Comparison of ENCODE assay signal across 1 cellular context in the genomic region with DNA sequence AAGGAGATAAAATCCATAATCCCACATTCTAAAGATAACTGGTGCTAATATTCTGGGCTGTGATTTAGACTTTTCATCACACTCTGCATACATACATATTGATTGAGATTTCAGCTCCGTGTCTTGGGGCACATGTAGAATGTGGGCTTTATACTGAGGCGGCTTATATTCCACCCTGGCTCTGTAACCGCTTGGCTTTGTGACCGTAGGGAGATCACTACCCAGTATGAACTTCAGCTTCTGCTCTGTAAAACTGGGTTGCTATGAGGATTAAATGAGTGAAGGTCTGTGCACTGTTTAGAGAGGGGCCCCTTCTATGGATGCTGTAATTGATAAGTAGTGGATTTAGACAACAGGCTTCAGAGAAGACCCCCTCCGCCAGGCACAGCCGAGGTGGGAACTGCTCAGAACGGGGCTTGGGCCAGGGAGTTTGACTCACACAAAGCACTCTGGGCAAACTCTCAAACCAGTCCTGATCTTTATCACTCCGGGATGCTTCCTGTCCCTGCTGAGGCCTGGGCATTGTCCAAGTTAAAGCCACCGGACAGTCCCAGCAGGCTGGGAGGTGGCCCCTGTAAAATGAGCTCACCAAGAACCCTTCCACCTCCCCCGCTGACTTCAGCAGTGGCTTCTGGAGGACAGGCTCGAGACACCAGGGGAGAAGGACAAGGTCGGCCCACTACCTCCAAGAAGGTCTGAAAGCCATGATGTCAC.
A peak's percentile ranks its signal among the peaks of the same experiment; 100 is the strongest.
TF ChIP-seq lines count a peak whose summit lies in the region.

No MANE protein-coding gene starts in this region.

TF ChIP-seq in HepG2, 621 proteins besides CTCF, POLR2A, EP300 and RAD21 (continued from another document and continues in another):
- no peak for TF ChIP-seq TFDP2 (CRISPR knock-in tag; IDR thresholded peaks at IDR 0.05)
- no peak for TF ChIP-seq ZNF326 (CRISPR knock-in tag; IDR thresholded peaks at IDR 0.05; ENCODE audit: borderline replicate concordance)
- no peak for TF ChIP-seq MBNL3 (CRISPR knock-in tag; conservative IDR thresholded peaks at IDR 0.05)
- TF ChIP-seq BATF2 (CRISPR knock-in tag; IDR thresholded peaks at IDR 0.05): no peak
- TF ChIP-seq HMG20B (CRISPR knock-in tag; conservative IDR thresholded peaks at IDR 0.05): 0 out of 2 replicates have a peak, but pooled peaks have one; percentile 27
- TF ChIP-seq KDM3A (CRISPR knock-in tag; IDR thresholded peaks at IDR 0.05; ENCODE audit: low read depth): no peak
- TF ChIP-seq NCOA2 (CRISPR knock-in tag; IDR thresholded peaks at IDR 0.05): no peak
- TF ChIP-seq ZNF574 (CRISPR knock-in tag; IDR thresholded peaks at IDR 0.05): 0 out of 2 replicates have a peak, but pooled peaks have one; percentile 12
- no peak for TF ChIP-seq ZNF136 (CRISPR knock-in tag; IDR thresholded peaks at IDR 0.05; ENCODE audit: low read depth)
- 0 out of 2 replicates have a peak, but pooled peaks have one; percentile 19 for TF ChIP-seq SOX5 (CRISPR knock-in tag; IDR thresholded peaks at IDR 0.05; ENCODE audit: borderline replicate concordance)
- TF ChIP-seq, protein P1, sequence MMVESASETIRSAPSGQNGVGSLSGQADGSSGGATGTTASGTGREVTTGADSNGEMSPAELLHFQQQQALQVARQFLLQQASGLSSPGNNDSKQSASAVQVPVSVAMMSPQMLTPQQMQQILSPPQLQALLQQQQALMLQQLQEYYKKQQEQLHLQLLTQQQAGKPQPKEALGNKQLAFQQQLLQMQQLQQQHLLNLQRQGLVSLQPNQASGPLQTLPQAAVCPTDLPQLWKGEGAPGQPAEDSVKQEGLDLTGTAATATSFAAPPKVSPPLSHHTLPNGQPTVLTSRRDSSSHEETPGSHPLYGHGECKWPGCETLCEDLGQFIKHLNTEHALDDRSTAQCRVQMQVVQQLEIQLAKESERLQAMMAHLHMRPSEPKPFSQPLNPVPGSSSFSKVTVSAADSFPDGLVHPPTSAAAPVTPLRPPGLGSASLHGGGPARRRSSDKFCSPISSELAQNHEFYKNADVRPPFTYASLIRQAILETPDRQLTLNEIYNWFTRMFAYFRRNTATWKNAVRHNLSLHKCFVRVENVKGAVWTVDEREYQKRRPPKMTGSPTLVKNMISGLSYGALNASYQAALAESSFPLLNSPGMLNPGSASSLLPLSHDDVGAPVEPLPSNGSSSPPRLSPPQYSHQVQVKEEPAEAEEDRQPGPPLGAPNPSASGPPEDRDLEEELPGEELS (CRISPR knock-in tag; IDR thresholded peaks at IDR 0.05): no peak
- no peak for TF ChIP-seq TBP (CRISPR knock-in tag; IDR thresholded peaks at IDR 0.05)
- no peak for TF ChIP-seq SRSF9 (IDR thresholded peaks at IDR 0.05; ENCODE audit: borderline replicate concordance, insufficient read depth, low read depth, low read length, poor library complexity, severe bottlenecking)
- no peak for TF ChIP-seq HMG20A (CRISPR knock-in tag; IDR thresholded peaks at IDR 0.05; ENCODE audit: borderline replicate concordance)
- no peak for TF ChIP-seq NFE2 (CRISPR knock-in tag; IDR thresholded peaks at IDR 0.05)
- TF ChIP-seq ETV5 (CRISPR knock-in tag; IDR thresholded peaks at IDR 0.05; ENCODE audit: borderline replicate concordance): peak; percentile 41; the same call in 1 of the 2 replicates
- TF ChIP-seq, protein P2, sequence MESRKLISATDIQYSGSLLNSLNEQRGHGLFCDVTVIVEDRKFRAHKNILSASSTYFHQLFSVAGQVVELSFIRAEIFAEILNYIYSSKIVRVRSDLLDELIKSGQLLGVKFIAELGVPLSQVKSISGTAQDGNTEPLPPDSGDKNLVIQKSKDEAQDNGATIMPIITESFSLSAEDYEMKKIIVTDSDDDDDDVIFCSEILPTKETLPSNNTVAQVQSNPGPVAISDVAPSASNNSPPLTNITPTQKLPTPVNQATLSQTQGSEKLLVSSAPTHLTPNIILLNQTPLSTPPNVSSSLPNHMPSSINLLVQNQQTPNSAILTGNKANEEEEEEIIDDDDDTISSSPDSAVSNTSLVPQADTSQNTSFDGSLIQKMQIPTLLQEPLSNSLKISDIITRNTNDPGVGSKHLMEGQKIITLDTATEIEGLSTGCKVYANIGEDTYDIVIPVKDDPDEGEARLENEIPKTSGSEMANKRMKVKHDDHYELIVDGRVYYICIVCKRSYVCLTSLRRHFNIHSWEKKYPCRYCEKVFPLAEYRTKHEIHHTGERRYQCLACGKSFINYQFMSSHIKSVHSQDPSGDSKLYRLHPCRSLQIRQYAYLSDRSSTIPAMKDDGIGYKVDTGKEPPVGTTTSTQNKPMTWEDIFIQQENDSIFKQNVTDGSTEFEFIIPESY (CRISPR knock-in tag; IDR thresholded peaks at IDR 0.05): no peak
- TF ChIP-seq, protein P3, sequence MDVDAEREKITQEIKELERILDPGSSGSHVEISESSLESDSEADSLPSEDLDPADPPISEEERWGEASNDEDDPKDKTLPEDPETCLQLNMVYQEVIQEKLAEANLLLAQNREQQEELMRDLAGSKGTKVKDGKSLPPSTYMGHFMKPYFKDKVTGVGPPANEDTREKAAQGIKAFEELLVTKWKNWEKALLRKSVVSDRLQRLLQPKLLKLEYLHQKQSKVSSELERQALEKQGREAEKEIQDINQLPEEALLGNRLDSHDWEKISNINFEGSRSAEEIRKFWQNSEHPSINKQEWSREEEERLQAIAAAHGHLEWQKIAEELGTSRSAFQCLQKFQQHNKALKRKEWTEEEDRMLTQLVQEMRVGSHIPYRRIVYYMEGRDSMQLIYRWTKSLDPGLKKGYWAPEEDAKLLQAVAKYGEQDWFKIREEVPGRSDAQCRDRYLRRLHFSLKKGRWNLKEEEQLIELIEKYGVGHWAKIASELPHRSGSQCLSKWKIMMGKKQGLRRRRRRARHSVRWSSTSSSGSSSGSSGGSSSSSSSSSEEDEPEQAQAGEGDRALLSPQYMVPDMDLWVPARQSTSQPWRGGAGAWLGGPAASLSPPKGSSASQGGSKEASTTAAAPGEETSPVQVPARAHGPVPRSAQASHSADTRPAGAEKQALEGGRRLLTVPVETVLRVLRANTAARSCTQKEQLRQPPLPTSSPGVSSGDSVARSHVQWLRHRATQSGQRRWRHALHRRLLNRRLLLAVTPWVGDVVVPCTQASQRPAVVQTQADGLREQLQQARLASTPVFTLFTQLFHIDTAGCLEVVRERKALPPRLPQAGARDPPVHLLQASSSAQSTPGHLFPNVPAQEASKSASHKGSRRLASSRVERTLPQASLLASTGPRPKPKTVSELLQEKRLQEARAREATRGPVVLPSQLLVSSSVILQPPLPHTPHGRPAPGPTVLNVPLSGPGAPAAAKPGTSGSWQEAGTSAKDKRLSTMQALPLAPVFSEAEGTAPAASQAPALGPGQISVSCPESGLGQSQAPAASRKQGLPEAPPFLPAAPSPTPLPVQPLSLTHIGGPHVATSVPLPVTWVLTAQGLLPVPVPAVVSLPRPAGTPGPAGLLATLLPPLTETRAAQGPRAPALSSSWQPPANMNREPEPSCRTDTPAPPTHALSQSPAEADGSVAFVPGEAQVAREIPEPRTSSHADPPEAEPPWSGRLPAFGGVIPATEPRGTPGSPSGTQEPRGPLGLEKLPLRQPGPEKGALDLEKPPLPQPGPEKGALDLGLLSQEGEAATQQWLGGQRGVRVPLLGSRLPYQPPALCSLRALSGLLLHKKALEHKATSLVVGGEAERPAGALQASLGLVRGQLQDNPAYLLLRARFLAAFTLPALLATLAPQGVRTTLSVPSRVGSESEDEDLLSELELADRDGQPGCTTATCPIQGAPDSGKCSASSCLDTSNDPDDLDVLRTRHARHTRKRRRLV (CRISPR knock-in tag; IDR thresholded peaks at IDR 0.05): no peak
- TF ChIP-seq ZFY (CRISPR knock-in tag; IDR thresholded peaks at IDR 0.05): peak; percentile 42; the same call in 1 of the 2 replicates
- TF ChIP-seq, protein P4, sequence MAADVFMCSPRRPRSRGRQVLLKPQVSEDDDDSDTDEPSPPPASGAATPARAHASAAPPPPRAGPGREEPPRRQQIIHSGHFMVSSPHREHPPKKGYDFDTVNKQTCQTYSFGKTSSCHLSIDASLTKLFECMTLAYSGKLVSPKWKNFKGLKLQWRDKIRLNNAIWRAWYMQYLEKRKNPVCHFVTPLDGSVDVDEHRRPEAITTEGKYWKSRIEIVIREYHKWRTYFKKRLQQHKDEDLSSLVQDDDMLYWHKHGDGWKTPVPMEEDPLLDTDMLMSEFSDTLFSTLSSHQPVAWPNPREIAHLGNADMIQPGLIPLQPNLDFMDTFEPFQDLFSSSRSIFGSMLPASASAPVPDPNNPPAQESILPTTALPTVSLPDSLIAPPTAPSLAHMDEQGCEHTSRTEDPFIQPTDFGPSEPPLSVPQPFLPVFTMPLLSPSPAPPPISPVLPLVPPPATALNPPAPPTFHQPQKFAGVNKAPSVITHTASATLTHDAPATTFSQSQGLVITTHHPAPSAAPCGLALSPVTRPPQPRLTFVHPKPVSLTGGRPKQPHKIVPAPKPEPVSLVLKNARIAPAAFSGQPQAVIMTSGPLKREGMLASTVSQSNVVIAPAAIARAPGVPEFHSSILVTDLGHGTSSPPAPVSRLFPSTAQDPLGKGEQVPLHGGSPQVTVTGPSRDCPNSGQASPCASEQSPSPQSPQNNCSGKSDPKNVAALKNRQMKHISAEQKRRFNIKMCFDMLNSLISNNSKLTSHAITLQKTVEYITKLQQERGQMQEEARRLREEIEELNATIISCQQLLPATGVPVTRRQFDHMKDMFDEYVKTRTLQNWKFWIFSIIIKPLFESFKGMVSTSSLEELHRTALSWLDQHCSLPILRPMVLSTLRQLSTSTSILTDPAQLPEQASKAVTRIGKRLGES (CRISPR knock-in tag; IDR thresholded peaks at IDR 0.05; ENCODE audit: borderline replicate concordance): no peak
- TF ChIP-seq, protein P5, sequence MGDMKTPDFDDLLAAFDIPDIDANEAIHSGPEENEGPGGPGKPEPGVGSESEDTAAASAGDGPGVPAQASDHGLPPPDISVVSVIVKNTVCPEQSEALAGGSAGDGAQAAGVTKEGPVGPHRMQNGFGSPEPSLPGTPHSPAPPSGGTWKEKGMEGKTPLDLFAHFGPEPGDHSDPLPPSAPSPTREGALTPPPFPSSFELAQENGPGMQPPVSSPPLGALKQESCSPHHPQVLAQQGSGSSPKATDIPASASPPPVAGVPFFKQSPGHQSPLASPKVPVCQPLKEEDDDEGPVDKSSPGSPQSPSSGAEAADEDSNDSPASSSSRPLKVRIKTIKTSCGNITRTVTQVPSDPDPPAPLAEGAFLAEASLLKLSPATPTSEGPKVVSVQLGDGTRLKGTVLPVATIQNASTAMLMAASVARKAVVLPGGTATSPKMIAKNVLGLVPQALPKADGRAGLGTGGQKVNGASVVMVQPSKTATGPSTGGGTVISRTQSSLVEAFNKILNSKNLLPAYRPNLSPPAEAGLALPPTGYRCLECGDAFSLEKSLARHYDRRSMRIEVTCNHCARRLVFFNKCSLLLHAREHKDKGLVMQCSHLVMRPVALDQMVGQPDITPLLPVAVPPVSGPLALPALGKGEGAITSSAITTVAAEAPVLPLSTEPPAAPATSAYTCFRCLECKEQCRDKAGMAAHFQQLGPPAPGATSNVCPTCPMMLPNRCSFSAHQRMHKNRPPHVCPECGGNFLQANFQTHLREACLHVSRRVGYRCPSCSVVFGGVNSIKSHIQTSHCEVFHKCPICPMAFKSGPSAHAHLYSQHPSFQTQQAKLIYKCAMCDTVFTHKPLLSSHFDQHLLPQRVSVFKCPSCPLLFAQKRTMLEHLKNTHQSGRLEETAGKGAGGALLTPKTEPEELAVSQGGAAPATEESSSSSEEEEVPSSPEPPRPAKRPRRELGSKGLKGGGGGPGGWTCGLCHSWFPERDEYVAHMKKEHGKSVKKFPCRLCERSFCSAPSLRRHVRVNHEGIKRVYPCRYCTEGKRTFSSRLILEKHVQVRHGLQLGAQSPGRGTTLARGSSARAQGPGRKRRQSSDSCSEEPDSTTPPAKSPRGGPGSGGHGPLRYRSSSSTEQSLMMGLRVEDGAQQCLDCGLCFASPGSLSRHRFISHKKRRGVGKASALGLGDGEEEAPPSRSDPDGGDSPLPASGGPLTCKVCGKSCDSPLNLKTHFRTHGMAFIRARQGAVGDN (CRISPR knock-in tag; IDR thresholded peaks at IDR 0.05): peak; percentile 63
- no peak for TF ChIP-seq EED (CRISPR knock-in tag; IDR thresholded peaks at IDR 0.05)
- no peak for TF ChIP-seq ZNF12 (CRISPR knock-in tag; IDR thresholded peaks at IDR 0.05)
- TF ChIP-seq ATF4 (CRISPR knock-in tag; IDR thresholded peaks at IDR 0.05): no peak
- no peak for TF ChIP-seq PHF21A (CRISPR knock-in tag; IDR thresholded peaks at IDR 0.05)
- 0 out of 2 replicates have a peak, but pooled peaks have one; percentile 13 for TF ChIP-seq SAP130 (CRISPR knock-in tag; IDR thresholded peaks at IDR 0.05; ENCODE audit: low read depth)
- no peak for TF ChIP-seq U2AF2 (IDR thresholded peaks at IDR 0.05; ENCODE audit: low read depth, low read length)
